Comparison of ENCODE assay signal across 1 cellular context in genomic region chr12:5723711-5724252, GRCh38.
A peak's percentile ranks its signal among the peaks of the same experiment; 100 is the strongest.
TF ChIP-seq lines count a peak whose summit lies in the region.

No MANE protein-coding gene starts in this region.

TF ChIP-seq in K562, 482 proteins besides CTCF, POLR2A, EP300 and RAD21 (continued from another document):
- TF ChIP-seq ZNF592 (IDR thresholded peaks at IDR 0.05) (peak; percentile 93), KLF10 (CRISPR knock-in tag; IDR thresholded peaks at IDR 0.05) (no peak), HEY1 (CRISPR knock-in tag; IDR thresholded peaks at IDR 0.05; ENCODE audit: borderline replicate concordance) (no peak), ZC3H4 (CRISPR knock-in tag; IDR thresholded peaks at IDR 0.05; ENCODE audit: borderline replicate concordance) (no peak), STAT5A (IDR thresholded peaks at IDR 0.05; ENCODE audit: borderline replicate concordance, low read length) (no peak), ZNF263 (CRISPR knock-in tag; IDR thresholded peaks at IDR 0.05; ENCODE audit: borderline replicate concordance) (no peak), FOXK2 (conservative IDR thresholded peaks at IDR 0.05 in 1 of 2, IDR thresholded peaks at IDR 0.05 in 1 of 2; ENCODE audit: low read depth in 2 of 2) (no peak), FOSL1 (tag; conservative IDR thresholded peaks at IDR 0.05) (no peak), MXD1 (CRISPR knock-in tag; IDR thresholded peaks at IDR 0.05; ENCODE audit: borderline replicate concordance, poor library complexity, severe bottlenecking) (no peak), RB1 (IDR thresholded peaks at IDR 0.05; ENCODE audit: low read depth) (no peak), GABPB2 (CRISPR knock-in tag; conservative IDR thresholded peaks at IDR 0.05) (no peak), SP2 (IDR thresholded peaks at IDR 0.05; ENCODE audit: extremely low read depth, low read depth, low read length, poor library complexity, severe bottlenecking) (no peak), ZNF444 (CRISPR knock-in tag; IDR thresholded peaks at IDR 0.05) (no peak), GTF2F1 (IDR thresholded peaks at IDR 0.05; ENCODE audit: low read depth, low read length) (no peak), CBFA2T3 (IDR thresholded peaks at IDR 0.05) (peak; percentile 61), XRCC4 (IDR thresholded peaks at IDR 0.05; ENCODE audit: extremely low read depth, insufficient read depth, insufficient read length) (no peak), TAF9B (IDR thresholded peaks at IDR 0.05; ENCODE audit: partially characterized antibody) (no peak)
- TF ChIP-seq, protein P1, sequence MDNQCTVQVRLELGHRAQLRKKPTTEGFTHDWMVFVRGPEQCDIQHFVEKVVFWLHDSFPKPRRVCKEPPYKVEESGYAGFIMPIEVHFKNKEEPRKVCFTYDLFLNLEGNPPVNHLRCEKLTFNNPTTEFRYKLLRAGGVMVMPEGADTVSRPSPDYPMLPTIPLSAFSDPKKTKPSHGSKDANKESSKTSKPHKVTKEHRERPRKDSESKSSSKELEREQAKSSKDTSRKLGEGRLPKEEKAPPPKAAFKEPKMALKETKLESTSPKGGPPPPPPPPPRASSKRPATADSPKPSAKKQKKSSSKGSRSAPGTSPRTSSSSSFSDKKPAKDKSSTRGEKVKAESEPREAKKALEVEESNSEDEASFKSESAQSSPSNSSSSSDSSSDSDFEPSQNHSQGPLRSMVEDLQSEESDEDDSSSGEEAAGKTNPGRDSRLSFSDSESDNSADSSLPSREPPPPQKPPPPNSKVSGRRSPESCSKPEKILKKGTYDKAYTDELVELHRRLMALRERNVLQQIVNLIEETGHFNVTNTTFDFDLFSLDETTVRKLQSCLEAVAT (IDR thresholded peaks at IDR 0.05): no peak
- TF ChIP-seq, protein P2, sequence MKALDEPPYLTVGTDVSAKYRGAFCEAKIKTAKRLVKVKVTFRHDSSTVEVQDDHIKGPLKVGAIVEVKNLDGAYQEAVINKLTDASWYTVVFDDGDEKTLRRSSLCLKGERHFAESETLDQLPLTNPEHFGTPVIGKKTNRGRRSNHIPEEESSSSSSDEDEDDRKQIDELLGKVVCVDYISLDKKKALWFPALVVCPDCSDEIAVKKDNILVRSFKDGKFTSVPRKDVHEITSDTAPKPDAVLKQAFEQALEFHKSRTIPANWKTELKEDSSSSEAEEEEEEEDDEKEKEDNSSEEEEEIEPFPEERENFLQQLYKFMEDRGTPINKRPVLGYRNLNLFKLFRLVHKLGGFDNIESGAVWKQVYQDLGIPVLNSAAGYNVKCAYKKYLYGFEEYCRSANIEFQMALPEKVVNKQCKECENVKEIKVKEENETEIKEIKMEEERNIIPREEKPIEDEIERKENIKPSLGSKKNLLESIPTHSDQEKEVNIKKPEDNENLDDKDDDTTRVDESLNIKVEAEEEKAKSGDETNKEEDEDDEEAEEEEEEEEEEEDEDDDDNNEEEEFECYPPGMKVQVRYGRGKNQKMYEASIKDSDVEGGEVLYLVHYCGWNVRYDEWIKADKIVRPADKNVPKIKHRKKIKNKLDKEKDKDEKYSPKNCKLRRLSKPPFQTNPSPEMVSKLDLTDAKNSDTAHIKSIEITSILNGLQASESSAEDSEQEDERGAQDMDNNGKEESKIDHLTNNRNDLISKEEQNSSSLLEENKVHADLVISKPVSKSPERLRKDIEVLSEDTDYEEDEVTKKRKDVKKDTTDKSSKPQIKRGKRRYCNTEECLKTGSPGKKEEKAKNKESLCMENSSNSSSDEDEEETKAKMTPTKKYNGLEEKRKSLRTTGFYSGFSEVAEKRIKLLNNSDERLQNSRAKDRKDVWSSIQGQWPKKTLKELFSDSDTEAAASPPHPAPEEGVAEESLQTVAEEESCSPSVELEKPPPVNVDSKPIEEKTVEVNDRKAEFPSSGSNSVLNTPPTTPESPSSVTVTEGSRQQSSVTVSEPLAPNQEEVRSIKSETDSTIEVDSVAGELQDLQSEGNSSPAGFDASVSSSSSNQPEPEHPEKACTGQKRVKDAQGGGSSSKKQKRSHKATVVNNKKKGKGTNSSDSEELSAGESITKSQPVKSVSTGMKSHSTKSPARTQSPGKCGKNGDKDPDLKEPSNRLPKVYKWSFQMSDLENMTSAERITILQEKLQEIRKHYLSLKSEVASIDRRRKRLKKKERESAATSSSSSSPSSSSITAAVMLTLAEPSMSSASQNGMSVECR (CRISPR knock-in tag; IDR thresholded peaks at IDR 0.05): no peak
- TF ChIP-seq, protein P3, sequence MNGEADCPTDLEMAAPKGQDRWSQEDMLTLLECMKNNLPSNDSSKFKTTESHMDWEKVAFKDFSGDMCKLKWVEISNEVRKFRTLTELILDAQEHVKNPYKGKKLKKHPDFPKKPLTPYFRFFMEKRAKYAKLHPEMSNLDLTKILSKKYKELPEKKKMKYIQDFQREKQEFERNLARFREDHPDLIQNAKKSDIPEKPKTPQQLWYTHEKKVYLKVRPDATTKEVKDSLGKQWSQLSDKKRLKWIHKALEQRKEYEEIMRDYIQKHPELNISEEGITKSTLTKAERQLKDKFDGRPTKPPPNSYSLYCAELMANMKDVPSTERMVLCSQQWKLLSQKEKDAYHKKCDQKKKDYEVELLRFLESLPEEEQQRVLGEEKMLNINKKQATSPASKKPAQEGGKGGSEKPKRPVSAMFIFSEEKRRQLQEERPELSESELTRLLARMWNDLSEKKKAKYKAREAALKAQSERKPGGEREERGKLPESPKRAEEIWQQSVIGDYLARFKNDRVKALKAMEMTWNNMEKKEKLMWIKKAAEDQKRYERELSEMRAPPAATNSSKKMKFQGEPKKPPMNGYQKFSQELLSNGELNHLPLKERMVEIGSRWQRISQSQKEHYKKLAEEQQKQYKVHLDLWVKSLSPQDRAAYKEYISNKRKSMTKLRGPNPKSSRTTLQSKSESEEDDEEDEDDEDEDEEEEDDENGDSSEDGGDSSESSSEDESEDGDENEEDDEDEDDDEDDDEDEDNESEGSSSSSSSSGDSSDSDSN (IDR thresholded peaks at IDR 0.05; ENCODE audit: borderline replicate concordance in 1 of 2, low read depth in 2 of 2, low read length in 2 of 2): 0 out of 4 replicates have a peak, but pooled peaks of 1 of the 2 experiments have one; percentile 31
- TF ChIP-seq, protein P4, sequence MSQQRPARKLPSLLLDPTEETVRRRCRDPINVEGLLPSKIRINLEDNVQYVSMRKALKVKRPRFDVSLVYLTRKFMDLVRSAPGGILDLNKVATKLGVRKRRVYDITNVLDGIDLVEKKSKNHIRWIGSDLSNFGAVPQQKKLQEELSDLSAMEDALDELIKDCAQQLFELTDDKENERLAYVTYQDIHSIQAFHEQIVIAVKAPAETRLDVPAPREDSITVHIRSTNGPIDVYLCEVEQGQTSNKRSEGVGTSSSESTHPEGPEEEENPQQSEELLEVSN (IDR thresholded peaks at IDR 0.05; ENCODE audit: borderline replicate concordance in 1 of 2, extremely low read depth in 1 of 2, insufficient read depth in 1 of 2, insufficient read length in 1 of 2, low read depth in 1 of 2, low read length in 1 of 2, poor library complexity in 1 of 2, severe bottlenecking in 1 of 2): peak in 1 of 2 experiments; percentile 23
